Comparison of ENCODE assay signal across 26 cellular contexts in genomic region chr15:45543051-45543450, GRCh38.
"Had no signal": no experiment of that assay in that cellular context is flagged by ENCODE, and none has a peak within 500 bp of the region (broad histone marks: within the 10 kb centered on the region; RNA-seq: fewer than 3 reads in every experiment).

No MANE protein-coding gene starts in this region.

- H3K27ac ChIP-seq: neutrophil, ovary, parathyroid adenoma, psoas muscle, right lobe of liver, sigmoid colon, suprapubic skin, testis, tibial nerve, upper lobe of right lung, uterus had no signal

- H3K9me3 ChIP-seq: neutrophil, ovary, psoas muscle, right lobe of liver, sigmoid colon, suprapubic skin, testis, tibial nerve, upper lobe of right lung, uterus had no signal

- H2AFZ ChIP-seq: parathyroid adenoma had no signal

- H3K4me1 ChIP-seq: parathyroid adenoma, psoas muscle, right lobe of liver, sigmoid colon, suprapubic skin, testis, tibial nerve, upper lobe of right lung, uterus had no signal

- H3K79me2 ChIP-seq: parathyroid adenoma had no signal

- DNase-seq: naive B cell; naive thymus-derived CD8-positive, alpha-beta T cell; nephron progenitor cell; nucleus accumbens; ovary; posterior cingulate gyrus; psoas muscle; right cardiac atrium; right lobe of liver; sigmoid colon; small intestine; stimulated activated CD4-positive, alpha-beta T cell treated with anti-CD3 and anti-CD28 coated beads, Interleukin-15, amount 100 ng/mL, for 24 hours; stimulated activated CD4-positive, alpha-beta T cell treated with anti-CD3 and anti-CD28 coated beads, Interleukin-2, amount 100 ng/mL, for 24 hours; stimulated activated CD4-positive, alpha-beta T cell treated with anti-CD3 and anti-CD28 coated beads, Interleukin-2, amount 100 ng/mL, for 48 hours; stimulated activated CD4-positive, alpha-beta T cell treated with anti-CD3 and anti-CD28 coated beads, Interleukin-4, amount 100 ng/mL, for 24 hours; stimulated activated naive B cell treated with anti-CD40 and anti-IgM and Interleukin-4, amounts not matched to agents 10 μg/mL and 1 μg/mL and 100 μg/mL, for 72 hours; stimulated activated naive CD4-positive, alpha-beta T cell treated with Interleukin-2 at 50 U/mL for 16 hours; stimulated activated naive CD8-positive, alpha-beta T cell treated with anti-CD3 and anti-CD28 coated beads, Interleukin-15, amount 100 ng/mL, for 72 hours; substantia nigra; testis; upper lobe of right lung; uterus had no signal

- H3K36me3 ChIP-seq: neutrophil, ovary, right lobe of liver, sigmoid colon, suprapubic skin, tibial nerve, upper lobe of right lung, uterus had no signal

- H3K9ac ChIP-seq: parathyroid adenoma had no signal

- H3K27me3 ChIP-seq: ovary, right lobe of liver, sigmoid colon, suprapubic skin, testis, tibial nerve, upper lobe of right lung, uterus had no signal

- H3K4me3 ChIP-seq: ovary, psoas muscle, right lobe of liver, sigmoid colon, suprapubic skin, testis, tibial nerve, upper lobe of right lung, uterus had no signal
